15 cellular contexts compared by ENCODE assay signal in genomic region chr3:13704174-13704573, GRCh38.
DNase-seq lines count a peak whose midpoint lies in the region; ATAC-seq and TF ChIP-seq lines count a peak whose summit lies in the region.
"Had no signal": no experiment of that assay in that cellular context is flagged by ENCODE, and none has a peak within 500 bp of the region (broad histone marks: within the 10 kb centered on the region; RNA-seq: fewer than 3 reads in every experiment).

No MANE protein-coding gene starts in this region.

- no CpG with 5 or more reads among the region's 6 CpGs for whole genome bisulfite sequencing in trophoblast cell (ENCODE audit: extremely low coverage, insufficient coverage, insufficient read length)

- ATAC-seq in upper lobe of right lung (no peak), GM19023 (IDR thresholded peaks at IDR 0.05; ENCODE audit: unreplicated experiment) (no peak), esophagus mucosa (no peak)
- ATAC-seq: A549, GM23338 had no signal

- H3K36me3 Mint-ChIP-seq in chondrocyte (ENCODE audit: low read depth): no peaks in the 10 kb centered on the region

- H2BK120ac ChIP-seq in trophoblast cell (ENCODE audit: insufficient read depth, low read length, poor library complexity): no peak overlapping the region

- H3K27ac Mint-ChIP-seq in chondrocyte (ENCODE audit: unreplicated experiment): no peak overlapping the region
- H3K27ac Mint-ChIP-seq: CD4-positive, alpha-beta T cell; GM23338 had no signal

- no peak overlapping the region for H2BK12ac ChIP-seq in trophoblast cell (ENCODE audit: low read length)

- no peak overlapping the region for H2BK5ac ChIP-seq in trophoblast cell (ENCODE audit: low read depth, low read length, poor library complexity)

- intact Hi-C loops in upper lobe of right lung (cut with DNase I): no loop called here

- H3K9me3 ChIP-seq in upper lobe of right lung: no peaks in the 10 kb centered on the region
- H3K9me3 ChIP-seq in trophoblast cell (ENCODE audit: insufficient read depth, low read depth, low read length): peaks cover 31% of the 10 kb centered on the region
- H3K9me3 ChIP-seq: A549, Caco-2 had no signal

- peaks cover 38% of the 10 kb centered on the region for H3K9me3 Mint-ChIP-seq in chondrocyte (ENCODE audit: low read depth)

- peak; percentile 3 for DNase-seq in 8988T
- DNase-seq in chondrocyte (ENCODE audit: low spot score): peak; percentile 9
- peak; percentile 20 for DNase-seq in mesenteric fat pad (ENCODE audit: low spot score)
- DNase-seq in upper lobe of right lung: peak; percentile 2
- DNase-seq in trophoblast cell: no peak
- DNase-seq: AML-193, HCEC 1CT, IMR-90 had no signal

- H4K91ac ChIP-seq in trophoblast cell (ENCODE audit: low read depth, low read length): no peak overlapping the region

- no peak overlapping the region for H3K23ac ChIP-seq in trophoblast cell (ENCODE audit: low read length)

- H3K79me2 ChIP-seq in trophoblast cell (ENCODE audit: control insufficient read depth, insufficient read depth, low read length, poor library complexity): no peaks in the 10 kb centered on the region

- no peak overlapping the region for H2AK5ac ChIP-seq in trophoblast cell (ENCODE audit: low read length)

- H3K14ac ChIP-seq in trophoblast cell (ENCODE audit: low read length): no peak overlapping the region

- H3K18ac ChIP-seq in trophoblast cell (ENCODE audit: low read length): no peak overlapping the region

- H2AFZ ChIP-seq in trophoblast cell (ENCODE audit: insufficient read depth, low read length, poor library complexity): no peak overlapping the region
- H2AFZ ChIP-seq: GM23338 had no signal

- H4K8ac ChIP-seq in trophoblast cell (ENCODE audit: low read depth, low read length): no peak overlapping the region

- H3K27ac ChIP-seq in upper lobe of right lung (no peak overlapping the region), trophoblast cell (ENCODE audit: low read depth, low read length) (no peak overlapping the region)
- H3K27ac ChIP-seq: A549, C4-2B had no signal

- no peaks in the 10 kb centered on the region for H3K4me1 Mint-ChIP-seq in chondrocyte (ENCODE audit: low read depth)

- no peak for TF ChIP-seq CTCF in chondrocyte (IDR thresholded peaks at IDR 0.05)
- no peak for TF ChIP-seq CTCF in upper lobe of right lung (IDR thresholded peaks at IDR 0.05)

- H3K4me1 ChIP-seq in upper lobe of right lung: no peaks in the 10 kb centered on the region
- no peaks in the 10 kb centered on the region for H3K4me1 ChIP-seq in trophoblast cell (ENCODE audit: control insufficient read depth in 1 of 2, insufficient read depth in 2 of 2, low read length in 2 of 2)
- H3K4me1 ChIP-seq: A549, Caco-2 had no signal

- H3K4me3 Mint-ChIP-seq in chondrocyte (ENCODE audit: unreplicated experiment): no peak overlapping the region
- H3K4me3 Mint-ChIP-seq: CD4-positive, alpha-beta T cell; GM23338 had no signal

- no peak overlapping the region for H4K12ac ChIP-seq in trophoblast cell (ENCODE audit: low read depth, low read length)

- H3K4me2 ChIP-seq in trophoblast cell (ENCODE audit: low read length): no peak overlapping the region
- H3K4me2 ChIP-seq: A549, GM23338 had no signal

- H3K27me3 Mint-ChIP-seq in chondrocyte (ENCODE audit: low read depth): peaks cover 22% of the 10 kb centered on the region

- no peaks in the 10 kb centered on the region for H3K27me3 ChIP-seq in upper lobe of right lung
- no peaks in the 10 kb centered on the region for H3K27me3 ChIP-seq in trophoblast cell (ENCODE audit: insufficient read depth, low read length)

- H3K36me3 ChIP-seq in upper lobe of right lung: no peaks in the 10 kb centered on the region
- no peaks in the 10 kb centered on the region for H3K36me3 ChIP-seq in trophoblast cell (ENCODE audit: control insufficient read depth in 1 of 2, insufficient read depth in 2 of 2, low read length in 2 of 2)

- H3K4me3 ChIP-seq in upper lobe of right lung (no peak overlapping the region), trophoblast cell (ENCODE audit: low read depth, low read length) (no peak overlapping the region)
- H3K4me3 ChIP-seq: A549, GM23338 had no signal

- H3K4ac ChIP-seq in trophoblast cell (ENCODE audit: low read depth, low read length): no peak overlapping the region

- H3K9ac ChIP-seq in trophoblast cell (ENCODE audit: low read length): no peak overlapping the region

- H3K79me1 ChIP-seq in trophoblast cell (ENCODE audit: low read length): no peaks in the 10 kb centered on the region

Comparison
In these comparisons a context has a peak if more than half of its experiments do, and no peak if none do; other contexts are left out.
1. DNase-seq: peak in 8988T (single experiment), chondrocyte (single experiment), mesenteric fat pad (single experiment) and upper lobe of right lung (single experiment); none in trophoblast cell (0 of 2).